In the genomic region with DNA sequence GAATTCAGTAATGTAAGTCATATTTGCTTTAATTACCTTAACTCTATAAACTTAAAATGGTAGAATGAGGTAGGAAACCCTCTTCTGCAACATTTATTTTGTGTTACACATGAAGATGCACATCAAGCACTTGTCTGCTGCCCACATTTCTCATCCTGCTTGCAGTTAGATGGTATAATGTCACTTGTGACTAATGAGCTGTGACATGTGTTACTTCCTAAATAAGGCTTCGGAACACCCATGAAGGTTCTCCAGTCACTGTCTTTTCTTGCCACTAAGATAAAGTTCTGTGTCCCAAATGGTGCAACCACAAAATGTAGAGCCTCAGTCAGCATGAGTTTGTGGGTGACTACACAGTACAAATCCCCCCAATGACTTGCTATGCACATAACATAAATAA, we compare ENCODE assay signal across 15 cellular contexts.
DNase-seq lines count a peak whose midpoint lies in the region; ATAC-seq and TF ChIP-seq lines count a peak whose summit lies in the region.
"Had no signal": no experiment of that assay in that cellular context is flagged by ENCODE, and none has a peak within 500 bp of the region (broad histone marks: within the 10 kb centered on the region; RNA-seq: fewer than 3 reads in every experiment).

No MANE protein-coding gene starts in this region.

- TF ChIP-seq CTCF in Caco-2 (IDR thresholded peaks at IDR 0.05; ENCODE audit: insufficient read depth in 1 of 2, low read depth in 1 of 2, low read length in 1 of 2, severe bottlenecking in 1 of 2, unreplicated experiment in 1 of 2) = no peak
- TF ChIP-seq CTCF in IMR-90 (conservative IDR thresholded peaks at IDR 0.05; ENCODE audit: low read depth, low read length) = no peak
- TF ChIP-seq CTCF in upper lobe of left lung (IDR thresholded peaks at IDR 0.05) = no peak

- no peak for TF ChIP-seq EP300 in upper lobe of left lung (IDR thresholded peaks at IDR 0.05)

- no peak overlapping the region for H3K4me3 Mint-ChIP-seq in Caco-2 (ENCODE audit: unreplicated experiment)
- H3K4me3 Mint-ChIP-seq: CD8-positive, alpha-beta memory T cell; IgD-negative memory B cell had no signal

- H2BK20ac ChIP-seq in IMR-90 (ENCODE audit: low read depth, low read length) = no peak overlapping the region

- WGBS in IMR-90 (ENCODE audit: extremely low coverage in 2 of 2, insufficient read length in 1 of 2), 2 experiments = no CpG with 5 or more reads among the region's 1 CpG
- 91 to 100% methylated on average over 1 of the region's 1 CpG for WGBS in upper lobe of left lung, 2 donors

- peaks cover 7% of the 10 kb centered on the region; the same call in 1 of the 2 replicates for H4K20me1 ChIP-seq in IMR-90 (ENCODE audit: insufficient read depth, low read length)

- H2AFZ ChIP-seq in IMR-90 (replicated peaks; ENCODE audit: low read length, poor library complexity) = no peak overlapping the region

- no peak overlapping the region for H4K91ac ChIP-seq in IMR-90 (ENCODE audit: insufficient read depth, low read depth, low read length)

- H4K8ac ChIP-seq in IMR-90 (ENCODE audit: low read depth in 2 of 2, low read length in 2 of 2) = no peak overlapping the region

- no peak overlapping the region for H2BK5ac ChIP-seq in IMR-90 (ENCODE audit: low read depth, low read length, poor library complexity, severe bottlenecking)

- in situ Hi-C loops in IMR-90 (cut with MboI; ENCODE audit: low sequenced_read_pairs) = no loop called here

- no peak overlapping the region for H3K4ac ChIP-seq in IMR-90 (ENCODE audit: low read depth, low read length)

- peaks cover 59% of the 10 kb centered on the region for H3K4me1 ChIP-seq in Caco-2
- peaks cover 2% of the 10 kb centered on the region; the same call in 1 of the 2 replicates for H3K4me1 ChIP-seq in IMR-90 (ENCODE audit: control insufficient read depth, insufficient read depth, low read length)
- H3K4me1 ChIP-seq in upper lobe of left lung = peaks cover 0 to 6% (median 4%) of the 10 kb centered on the region in 4 donors

- H3K9ac ChIP-seq in IMR-90 (ENCODE audit: low read depth, low read length) = no peak overlapping the region

- no peaks in the 10 kb centered on the region for H3K27me3 Mint-ChIP-seq in Caco-2 (ENCODE audit: insufficient read depth, unreplicated experiment)
- H3K27me3 Mint-ChIP-seq: IgD-negative memory B cell had no signal

- H3K9me3 ChIP-seq in Caco-2 (no peaks in the 10 kb centered on the region), IMR-90 (ENCODE audit: control insufficient read depth, insufficient read depth, low read length) (no peaks in the 10 kb centered on the region), upper lobe of left lung (no peaks in the 10 kb centered on the region)
- H3K9me3 ChIP-seq: A549 had no signal

- no peak overlapping the region for H3K18ac ChIP-seq in IMR-90 (ENCODE audit: low read depth, low read length)

- POLR2A ChIA-PET in Caco-2 (lab: Charles Lee) (no interaction called here), IMR-90 (lab: Charles Lee; ENCODE audit: unreplicated experiment) (no interaction called here)

- no peak overlapping the region for H3K4me3 ChIP-seq in Caco-2 (ENCODE audit: low read depth, low read length)
- no peak overlapping the region for H3K4me3 ChIP-seq in IMR-90 (ENCODE audit: insufficient read depth, low read depth, low read length)
- H3K4me3 ChIP-seq in upper lobe of left lung = no peak overlapping the region
- H3K4me3 ChIP-seq: A549 had no signal

- CTCF ChIA-PET in Caco-2 (lab: Charles Lee) (no interaction called here), IMR-90 (lab: Yijun Ruan, JAX) (no interaction called here)

- dilution Hi-C loops in IMR-90 (cut with HindIII; ENCODE audit: low sequenced_read_pairs, unreplicated experiment) = no loop called here

- no peaks in the 10 kb centered on the region for H3K36me3 ChIP-seq in Caco-2 (ENCODE audit: control insufficient read depth, insufficient read depth, low read length)
- H3K36me3 ChIP-seq in IMR-90 (ENCODE audit: control insufficient read depth, insufficient read depth, low read length) = no peaks in the 10 kb centered on the region
- no peaks in the 10 kb centered on the region for H3K36me3 ChIP-seq in upper lobe of left lung

- BruUV-seq in Caco-2 (replicated peaks; lab: Mats Ljungman, UMichigan) (no TSS peak), IMR-90 (replicated peaks; lab: Mats Ljungman, UMichigan) (no TSS peak)

- no peak overlapping the region for H2BK120ac ChIP-seq in IMR-90 (ENCODE audit: low read depth, low read length)

- H3K27ac ChIP-seq in IMR-90 (ENCODE audit: insufficient read depth, low read length) = no peak overlapping the region
- no peak overlapping the region for H3K27ac ChIP-seq in upper lobe of left lung
- H3K27ac ChIP-seq: A549 had no signal

- ATAC-seq in IMR-90 (ENCODE audit: low read depth) (no peak), upper lobe of left lung (ENCODE audit: low FRiP score in 2 of 2) (no peak), HG02678 (IDR thresholded peaks at IDR 0.05; ENCODE audit: unreplicated experiment) (no peak), GM18511 (IDR thresholded peaks at IDR 0.05; ENCODE audit: unreplicated experiment) (no peak)
- ATAC-seq: A549 had no signal

- 0 out of 2 replicates have a peak overlapping the region, but pooled peaks have one; percentile 11 for H3K14ac ChIP-seq in IMR-90 (replicated peaks; ENCODE audit: low read depth, low read length)

- no peaks in the 10 kb centered on the region for H3K9me3 Mint-ChIP-seq in Caco-2 (ENCODE audit: unreplicated experiment)
- H3K9me3 Mint-ChIP-seq: CD8-positive, alpha-beta memory T cell; IgD-negative memory B cell had no signal

- peak overlapping the region; percentile 78 for H3K27ac Mint-ChIP-seq in Caco-2 (ENCODE audit: unreplicated experiment)
- H3K27ac Mint-ChIP-seq: CD8-positive, alpha-beta memory T cell; IgD-negative memory B cell had no signal

- no peaks in the 10 kb centered on the region for H3K36me3 Mint-ChIP-seq in Caco-2 (ENCODE audit: insufficient read depth, unreplicated experiment)
- H3K36me3 Mint-ChIP-seq: CD8-positive, alpha-beta memory T cell; IgD-negative memory B cell had no signal

- no peak overlapping the region for H2AK5ac ChIP-seq in IMR-90 (ENCODE audit: low read depth, low read length)

- DNase-seq in Caco-2 (no peak), IMR-90 (no peak), left kidney (ENCODE audit: low read depth, low spot score) (peak; percentile 63), retina (peak; percentile 30), upper lobe of left lung (no peak), NCI-H446 treated with DMSO at 0.1 percent for 48 hours (lab: John Stamatoyannopoulos, UW) (no peak)
- DNase-seq: CD8-positive, alpha-beta memory T cell; DMS79 treated with DMSO at 0.1 percent for 48 hours; EL; HCEC 1CT; KG1 had no signal

- no peak overlapping the region for H2AK9ac ChIP-seq in IMR-90 (replicated peaks; ENCODE audit: low read depth, low read length, poor library complexity)

- H2BK15ac ChIP-seq in IMR-90 (ENCODE audit: low read depth, low read length) = no peak overlapping the region

- H3K27me3 ChIP-seq in Caco-2 (replicated peaks; ENCODE audit: control insufficient read depth, insufficient read depth, low read length) = no peaks in the 10 kb centered on the region
- no peaks in the 10 kb centered on the region for H3K27me3 ChIP-seq in IMR-90 (ENCODE audit: control insufficient read depth, insufficient read depth, low read length)
- no peaks in the 10 kb centered on the region for H3K27me3 ChIP-seq in upper lobe of left lung

- H3K56ac ChIP-seq in IMR-90 (ENCODE audit: extremely low read depth, insufficient read depth, low read length) = no peak overlapping the region

- H3K4me2 ChIP-seq in IMR-90 (ENCODE audit: low read depth, low read length) = no peak overlapping the region
- H3K4me2 ChIP-seq: A549 had no signal

- H3K79me1 ChIP-seq in IMR-90 (ENCODE audit: low read depth in 1 of 2, low read length in 2 of 2) = peaks cover 28 to 43% of the 10 kb centered on the region in 2 experiments

- TF ChIP-seq POLR2A in IMR-90 (IDR thresholded peaks at IDR 0.05; ENCODE audit: low read depth, low read length) = no peak
- no peak for TF ChIP-seq POLR2A in upper lobe of left lung (IDR thresholded peaks at IDR 0.05)

- H3K4me1 Mint-ChIP-seq in Caco-2 (ENCODE audit: low read depth, unreplicated experiment) = peaks cover 42% of the 10 kb centered on the region
- H3K4me1 Mint-ChIP-seq: CD8-positive, alpha-beta memory T cell; IgD-negative memory B cell had no signal

- intact Hi-C loops in Caco-2 (cut with micrococcal nuclease; ENCODE audit: unreplicated experiment) = no loop called here
- intact Hi-C loops in IMR-90 (cut with micrococcal nuclease) = no loop called here

- no peak overlapping the region for H4K5ac ChIP-seq in IMR-90 (ENCODE audit: low read depth, low read length)

- no peak overlapping the region for H3K23ac ChIP-seq in IMR-90 (ENCODE audit: low read depth, low read length)

- peaks cover 6% of the 10 kb centered on the region for H3K9me1 ChIP-seq in IMR-90 (ENCODE audit: insufficient read depth, low read length)

- no peak for TF ChIP-seq RAD21 in IMR-90 (IDR thresholded peaks at IDR 0.05; ENCODE audit: low read length)

TF ChIP-seq in IMR-90, 13 proteins besides CTCF, POLR2A, EP300 and RAD21 (continues in another document):
- TF ChIP-seq, protein P1, sequence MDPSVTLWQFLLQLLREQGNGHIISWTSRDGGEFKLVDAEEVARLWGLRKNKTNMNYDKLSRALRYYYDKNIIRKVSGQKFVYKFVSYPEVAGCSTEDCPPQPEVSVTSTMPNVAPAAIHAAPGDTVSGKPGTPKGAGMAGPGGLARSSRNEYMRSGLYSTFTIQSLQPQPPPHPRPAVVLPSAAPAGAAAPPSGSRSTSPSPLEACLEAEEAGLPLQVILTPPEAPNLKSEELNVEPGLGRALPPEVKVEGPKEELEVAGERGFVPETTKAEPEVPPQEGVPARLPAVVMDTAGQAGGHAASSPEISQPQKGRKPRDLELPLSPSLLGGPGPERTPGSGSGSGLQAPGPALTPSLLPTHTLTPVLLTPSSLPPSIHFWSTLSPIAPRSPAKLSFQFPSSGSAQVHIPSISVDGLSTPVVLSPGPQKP (IDR thresholded peaks at IDR 0.05; ENCODE audit: borderline replicate concordance, low read depth, low read length) = no peak
- TF ChIP-seq, protein P2, sequence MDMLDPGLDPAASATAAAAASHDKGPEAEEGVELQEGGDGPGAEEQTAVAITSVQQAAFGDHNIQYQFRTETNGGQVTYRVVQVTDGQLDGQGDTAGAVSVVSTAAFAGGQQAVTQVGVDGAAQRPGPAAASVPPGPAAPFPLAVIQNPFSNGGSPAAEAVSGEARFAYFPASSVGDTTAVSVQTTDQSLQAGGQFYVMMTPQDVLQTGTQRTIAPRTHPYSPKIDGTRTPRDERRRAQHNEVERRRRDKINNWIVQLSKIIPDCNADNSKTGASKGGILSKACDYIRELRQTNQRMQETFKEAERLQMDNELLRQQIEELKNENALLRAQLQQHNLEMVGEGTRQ (IDR thresholded peaks at IDR 0.05; ENCODE audit: low read depth, low read length) = no peak
- TF ChIP-seq CHD1 (IDR thresholded peaks at IDR 0.05; ENCODE audit: low read depth, low read length) (no peak), CEBPB (IDR thresholded peaks at IDR 0.05; ENCODE audit: low read depth, low read length) (no peak), FOS (IDR thresholded peaks at IDR 0.05; ENCODE audit: low read depth, low read length) (no peak), MAZ (IDR thresholded peaks at IDR 0.05; ENCODE audit: borderline replicate concordance, low read depth, low read length) (no peak), NFE2L2 (IDR thresholded peaks at IDR 0.05; ENCODE audit: low read depth, low read length) (no peak), MAFK (IDR thresholded peaks at IDR 0.05; ENCODE audit: low read depth, low read length) (no peak)

Comparison
In these comparisons a context has a peak if more than half of its experiments do, and no peak if none do; other contexts are left out.
1. DNase-seq: peak in left kidney (single experiment) and retina (single experiment); none in Caco-2 (0 of 2), IMR-90 (single experiment), upper lobe of left lung (0 of 2) and NCI-H446 treated with DMSO at 0.1 percent for 48 hours (single experiment).